13 cellular contexts compared by ENCODE assay signal in the genomic region with DNA sequence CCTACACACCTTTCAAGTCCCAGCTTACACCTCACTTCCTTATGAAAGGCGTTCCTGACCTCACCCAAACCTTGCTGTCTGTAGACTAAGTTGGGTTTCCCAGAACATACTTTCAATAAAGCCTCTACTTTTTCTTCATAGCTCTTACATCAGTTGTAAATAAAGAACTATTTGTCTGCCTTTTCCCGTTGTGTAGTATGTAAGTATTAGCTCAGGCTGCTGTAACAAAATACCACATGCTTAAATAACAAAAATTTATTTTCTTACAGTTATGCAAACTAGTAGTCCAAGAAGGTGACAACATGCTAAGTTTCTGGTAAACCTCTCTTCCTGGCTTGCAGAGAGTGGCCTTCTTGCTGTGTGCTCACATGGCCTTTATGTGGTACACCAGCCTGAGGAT.
DNase-seq lines count a peak whose midpoint lies in the region; ATAC-seq and TF ChIP-seq lines count a peak whose summit lies in the region.
"Had no signal": no experiment of that assay in that cellular context is flagged by ENCODE, and none has a peak within 500 bp of the region (broad histone marks: within the 10 kb centered on the region; RNA-seq: fewer than 3 reads in every experiment).

No MANE protein-coding gene starts in this region.

- no peak overlapping the region for H3K4me2 ChIP-seq in H9 (ENCODE audit: insufficient read depth, insufficient read length, low read length)
- H3K4me2 ChIP-seq: BLaER1 had no signal

- H4K91ac ChIP-seq in H9 (ENCODE audit: insufficient read length, low read depth, low read length): no peak overlapping the region

- H3K9me3 Mint-ChIP-seq in Calu3 (ENCODE audit: low read depth, unreplicated experiment) (peaks cover 3% of the 10 kb centered on the region), H9 (peaks cover 2 to 4% of the 10 kb centered on the region in 2 experiments)
- H3K9me3 Mint-ChIP-seq: CD4-positive, alpha-beta memory T cell had no signal

- no peak overlapping the region for H2BK120ac ChIP-seq in H9 (ENCODE audit: low read depth, low read length, poor library complexity, severe bottlenecking)

- no peak overlapping the region for H3T11ph ChIP-seq in H9 (ENCODE audit: low read length)

- peaks cover 6% of the 10 kb centered on the region for H3K36me3 Mint-ChIP-seq in Calu3 (ENCODE audit: insufficient read depth, unreplicated experiment)
- peaks cover 6 to 13% (median 11%) of the 10 kb centered on the region in 3 experiments for H3K36me3 Mint-ChIP-seq in H9 (ENCODE audit: insufficient read depth in 1 of 3, low read depth in 3 of 3)

- H3K36me3 ChIP-seq in mucosa of descending colon (ENCODE audit: low read depth): no peaks in the 10 kb centered on the region

- H3K56ac ChIP-seq in H9 (ENCODE audit: insufficient read length, low read depth, low read length): no peak overlapping the region

- no peaks in the 10 kb centered on the region for H3K9me3 ChIP-seq in H9 (ENCODE audit: control insufficient read depth, low read depth, low read length)
- no peaks in the 10 kb centered on the region for H3K9me3 ChIP-seq in mucosa of descending colon
- H3K9me3 ChIP-seq: BLaER1 had no signal

- CTCF ChIA-PET in Calu3 (lab: Charles Lee): no interaction called here

- peak; percentile 49 for ATAC-seq in mucosa of descending colon

- H4K20me1 ChIP-seq in H9 (ENCODE audit: control insufficient read depth, insufficient read depth, insufficient read length): no peaks in the 10 kb centered on the region
- H4K20me1 ChIP-seq: BLaER1 had no signal

- no peak overlapping the region for H3K4ac ChIP-seq in H9 (ENCODE audit: low read depth, low read length)

- H4K5ac ChIP-seq in H9 (ENCODE audit: insufficient read length, low read depth, low read length): no peak overlapping the region

- H3K79me1 ChIP-seq in H9 (ENCODE audit: insufficient read depth, low read depth, low read length, poor library complexity, severe bottlenecking): peaks cover 3% of the 10 kb centered on the region

- no peak overlapping the region for H2AK5ac ChIP-seq in H9 (ENCODE audit: insufficient read length, low read length)

- H3K27me3 Mint-ChIP-seq in Calu3 (ENCODE audit: unreplicated experiment) (no peaks in the 10 kb centered on the region), H9 (ENCODE audit: low read depth) (no peaks in the 10 kb centered on the region)
- H3K27me3 Mint-ChIP-seq: CD4-positive, alpha-beta memory T cell had no signal

- TF ChIP-seq CTCF in Calu3 (IDR thresholded peaks at IDR 0.05; ENCODE audit: unreplicated experiment): no peak
- TF ChIP-seq CTCF in H9 (conservative IDR thresholded peaks at IDR 0.05): no peak
- no peak for TF ChIP-seq CTCF in mucosa of descending colon (IDR thresholded peaks at IDR 0.05)

- H3K4me3 ChIP-seq in mucosa of descending colon: no peak overlapping the region
- H3K4me3 ChIP-seq: BLaER1 had no signal

- peak overlapping the region; percentile 28 for H3K27ac Mint-ChIP-seq in Calu3 (ENCODE audit: unreplicated experiment)
- H3K27ac Mint-ChIP-seq in H9: peak overlapping the region; percentile 6 to 30 (median 18); a peak in 4 of 7 replicates

- no TSS peak for BruUV-seq in Calu3 (replicated peaks; lab: Mats Ljungman, UMichigan)

- no peaks in the 10 kb centered on the region for H3K27me3 ChIP-seq in H9 (ENCODE audit: insufficient read depth, low read length)
- H3K27me3 ChIP-seq: BLaER1 had no signal

- no peak overlapping the region for H3K23ac ChIP-seq in H9 (ENCODE audit: insufficient read length, low read depth, low read length)

- intact Hi-C loops in Calu3 (cut with micrococcal nuclease; ENCODE audit: unreplicated experiment): loop anchor here (5.0 kb wide), 1 partner anchor 292 kb away; no protein-coding TSS in a partner anchor
- intact Hi-C loops in mucosa of descending colon (cut with DNase I, micrococcal nuclease): no loop called here

- H3K79me2 ChIP-seq in H9 (ENCODE audit: insufficient read depth, low read length): 0 out of 2 replicates have a peak, but pooled peaks cover 2% of the 10 kb centered on the region

- H2BK5ac ChIP-seq in H9 (ENCODE audit: insufficient read length, low read length): no peak overlapping the region

- no peak overlapping the region for H2BK12ac ChIP-seq in H9 (ENCODE audit: insufficient read length, low read depth, low read length)

- H3K27ac ChIP-seq in H9 (ENCODE audit: insufficient read length, low read depth, low read length): no peak overlapping the region
- H3K27ac ChIP-seq: BLaER1 had no signal

- no peak overlapping the region for H2AFZ ChIP-seq in H9 (ENCODE audit: low read length)

- peaks cover 27% of the 10 kb centered on the region for H3K4me1 Mint-ChIP-seq in Calu3 (ENCODE audit: low read depth, unreplicated experiment)
- H3K4me1 Mint-ChIP-seq in H9: peaks cover 4 to 13% of the 10 kb centered on the region in 2 experiments; a peak in 3 of 4 replicates
- H3K4me1 Mint-ChIP-seq: CD4-positive, alpha-beta memory T cell had no signal

- H3K4me1 ChIP-seq in H9 (ENCODE audit: insufficient read depth, low read length): no peaks in the 10 kb centered on the region
- peaks cover 23% of the 10 kb centered on the region for H3K4me1 ChIP-seq in mucosa of descending colon (ENCODE audit: low read depth)
- H3K4me1 ChIP-seq: BLaER1 had no signal

- WGBS in H9 (ENCODE audit: extremely low coverage, insufficient read length, low lambda C conversion rate): no CpG with 5 or more reads among the region's 2 CpGs

- no peak overlapping the region for H2BK20ac ChIP-seq in H9 (ENCODE audit: low read depth, low read length, poor library complexity, severe bottlenecking)

- H4K8ac ChIP-seq in H9 (replicated peaks; ENCODE audit: insufficient read length, low read depth, low read length): no peak overlapping the region

- no peak overlapping the region for H3K9ac ChIP-seq in H9 (ENCODE audit: extremely low read depth, insufficient read length, low read length)
- H3K9ac ChIP-seq: BLaER1 had no signal

- DNase-seq in Calu3: no peak
- no peak for DNase-seq in H9
- no peak for DNase-seq in mucosa of descending colon
- DNase-seq in NCI-H1694 (lab: John Stamatoyannopoulos, UW): no peak
- no peak for DNase-seq in central memory CD4-positive, alpha-beta T cell
- DNase-seq in putamen (ENCODE audit: low spot score): no peak
- DNase-seq: CD4-positive, alpha-beta memory T cell; DMS79 treated with DMSO at 0.1 percent for 48 hours; GF-D8; GOT3; H7 had no signal

- H3K18ac ChIP-seq in H9 (ENCODE audit: insufficient read length, low read depth, low read length): no peak overlapping the region

- no peaks in the 10 kb centered on the region for H3K23me2 ChIP-seq in H9 (ENCODE audit: insufficient read length, low read depth, low read length, poor library complexity, severe bottlenecking)

- H3K4me3 Mint-ChIP-seq in Calu3 (ENCODE audit: low read depth, unreplicated experiment) (no peak overlapping the region), H9 (no peak overlapping the region)
- H3K4me3 Mint-ChIP-seq: CD14-positive monocyte; CD4-positive, alpha-beta memory T cell had no signal

- no peak overlapping the region for H2BK15ac ChIP-seq in H9 (ENCODE audit: low read depth, low read length)

- no peak overlapping the region for H3K14ac ChIP-seq in H9 (ENCODE audit: insufficient read depth, low read length)
